ENCODE assay signal across 8 cellular contexts in the genomic region with DNA sequence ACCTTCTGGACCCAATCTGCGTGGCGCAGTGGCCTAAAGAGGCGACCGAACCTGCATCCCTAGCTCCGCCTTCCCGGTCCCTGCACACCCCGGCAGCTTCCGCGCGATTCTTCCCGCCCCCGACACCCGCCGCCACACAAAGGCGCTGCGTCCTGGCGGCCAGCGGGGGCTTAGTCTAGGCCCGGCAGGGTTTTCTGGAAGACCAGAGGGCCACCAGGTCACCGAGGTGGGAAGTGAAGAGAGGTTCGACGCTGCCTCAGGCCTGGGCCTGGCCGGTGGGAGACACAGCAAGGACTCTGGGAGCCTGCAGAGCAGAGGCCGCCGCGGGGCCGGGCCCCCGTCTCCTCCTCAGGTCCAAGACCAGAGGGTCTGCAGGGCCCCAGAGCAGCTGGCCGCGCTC.
A peak's percentile ranks its signal among the peaks of the same experiment; 100 is the strongest.
DNase-seq lines count a peak whose midpoint lies in the region; ATAC-seq and TF ChIP-seq lines count a peak whose summit lies in the region.

No MANE protein-coding gene starts in this region.

- no peak overlapping the region for H2BK120ac ChIP-seq in IMR-90 (ENCODE audit: low read depth, low read length)

- in situ Hi-C loops in IMR-90 (cut with MboI; ENCODE audit: low sequenced_read_pairs), result no loop called here

- peak overlapping the region; percentile 53 for H2AK9ac ChIP-seq in IMR-90 (replicated peaks; ENCODE audit: low read depth, low read length, poor library complexity)

- POLR2A ChIA-PET in BJ (lab: Charles Lee), result interaction anchor here (0.5 kb wide), 1 partner anchor 1888 kb away, joined by 4 read pairs; no protein-coding TSS in a partner anchor
- POLR2A ChIA-PET in IMR-90 (lab: Charles Lee; ENCODE audit: unreplicated experiment), result no interaction called here

- H4K20me1 ChIP-seq in IMR-90 (ENCODE audit: insufficient read depth, low read length), result no peaks in the 10 kb centered on the region

- H2BK20ac ChIP-seq in IMR-90 (ENCODE audit: low read depth, low read length), result no peak overlapping the region

- H2AFZ ChIP-seq in IMR-90 (replicated peaks; ENCODE audit: low read length, poor library complexity), result peak overlapping the region; percentile 78

- no peak overlapping the region for H3K23ac ChIP-seq in IMR-90 (ENCODE audit: low read depth, low read length)

- no peak overlapping the region for H4K91ac ChIP-seq in IMR-90 (ENCODE audit: insufficient read depth, low read depth, low read length)

- no peak overlapping the region for H3K18ac ChIP-seq in IMR-90 (ENCODE audit: low read depth, low read length)

- H3K9me3 ChIP-seq in IMR-90 (ENCODE audit: control insufficient read depth, insufficient read depth, low read length) (no peaks in the 10 kb centered on the region), iPS-15b (ENCODE audit: control insufficient read depth, insufficient read depth, low read length) (no peaks in the 10 kb centered on the region)

- CTCF ChIA-PET in BJ (lab: Yijun Ruan, JAX), result interaction anchor here (1.0 to 2.1 kb wide), 2 partner anchors 15 to 39 kb away, joined by 3 to 13 read pairs; no protein-coding TSS in a partner anchor
- CTCF ChIA-PET in IMR-90 (lab: Yijun Ruan, JAX), result no interaction called here

- H3K36me3 ChIP-seq in BJ (ENCODE audit: control insufficient read depth, insufficient read depth, low read length) (no peaks in the 10 kb centered on the region), IMR-90 (ENCODE audit: control insufficient read depth, insufficient read depth, low read length) (no peaks in the 10 kb centered on the region), iPS-15b (ENCODE audit: control insufficient read depth, insufficient read depth, low read length) (no peaks in the 10 kb centered on the region)

- H3K9me1 ChIP-seq in IMR-90 (ENCODE audit: insufficient read depth, low read length), result no peaks in the 10 kb centered on the region

- DNase-seq in BJ (ENCODE audit: low read depth), result no peak
- no peak for DNase-seq in IMR-90
- peak; percentile 34 for DNase-seq in activated T-helper 9 cell treated with anti-CD3 and anti-CD28 coated beads, Interleukin-2, amount 50 U/mL, for 16 hours (ENCODE audit: low read depth)
- DNase-seq in stimulated activated CD4-positive, alpha-beta T cell treated with anti-CD3 and anti-CD28 coated beads, Interleukin-4, amount 100 ng/mL, for 48 hours (ENCODE audit: low read depth in 2 of 2), result peak; percentile 41 to 52
- DNase-seq in dedifferentiated amniotic fluid mesenchymal stem cell (ENCODE audit: extremely low spot score), result no peak

- no peak overlapping the region for H3K4me2 ChIP-seq in IMR-90 (ENCODE audit: low read depth, low read length)

- no peak for TF ChIP-seq RAD21 in IMR-90 (IDR thresholded peaks at IDR 0.05; ENCODE audit: low read length)

- intact Hi-C loops in IMR-90 (cut with micrococcal nuclease), result no loop called here

- 13% methylated on average over 13 of the region's 30 CpGs; no CpG with 5 or more reads in 1 of the 2 experiments for WGBS in IMR-90 (ENCODE audit: extremely low coverage in 2 of 2, insufficient read length in 1 of 2), 2 experiments

- 0 out of 2 replicates have a peak overlapping the region, but pooled peaks have one; percentile 14 for H3K9ac ChIP-seq in IMR-90 (ENCODE audit: low read depth, low read length)
- H3K9ac ChIP-seq in iPS-15b (ENCODE audit: low read depth, low read length), result no peak overlapping the region

- H3K27me3 ChIP-seq in BJ (ENCODE audit: control insufficient read depth, insufficient read depth, low read length) (peaks cover 5% of the 10 kb centered on the region), IMR-90 (ENCODE audit: control insufficient read depth, insufficient read depth, low read length) (peaks cover 7% of the 10 kb centered on the region), iPS-15b (ENCODE audit: control insufficient read depth, insufficient read depth, low read length) (peaks cover 81% of the 10 kb centered on the region)

- no peak for ATAC-seq in IMR-90 (ENCODE audit: low read depth)
- no peak for ATAC-seq in HG03280 (IDR thresholded peaks at IDR 0.05; ENCODE audit: unreplicated experiment)
- ATAC-seq in HG03135 (IDR thresholded peaks at IDR 0.05; ENCODE audit: unreplicated experiment), result no peak

- no TSS peak for BruUV-seq in IMR-90 (replicated peaks; lab: Mats Ljungman, UMichigan)

- H4K5ac ChIP-seq in IMR-90 (ENCODE audit: low read depth, low read length), result no peak overlapping the region

- H2BK5ac ChIP-seq in IMR-90 (ENCODE audit: low read depth, low read length, poor library complexity, severe bottlenecking), result no peak overlapping the region

- no peak overlapping the region for H3K14ac ChIP-seq in IMR-90 (replicated peaks; ENCODE audit: low read depth, low read length)

- H2BK15ac ChIP-seq in IMR-90 (ENCODE audit: low read depth, low read length), result no peak overlapping the region

- no peak overlapping the region for H4K8ac ChIP-seq in IMR-90 (ENCODE audit: low read depth in 2 of 2, low read length in 2 of 2)

- H2AK5ac ChIP-seq in IMR-90 (ENCODE audit: low read depth, low read length), result no peak overlapping the region

- no peak for TF ChIP-seq POLR2A in IMR-90 (IDR thresholded peaks at IDR 0.05; ENCODE audit: low read depth, low read length)

- no peak overlapping the region for H3K27ac ChIP-seq in IMR-90 (ENCODE audit: insufficient read depth, low read length)

- H3K4ac ChIP-seq in IMR-90 (ENCODE audit: low read depth, low read length), result no peak overlapping the region

- H3K4me1 ChIP-seq in IMR-90 (ENCODE audit: control insufficient read depth, insufficient read depth, low read length) (no peaks in the 10 kb centered on the region), iPS-15b (ENCODE audit: control insufficient read depth, insufficient read depth, low read length) (peaks cover 10% of the 10 kb centered on the region)

- dilution Hi-C loops in IMR-90 (cut with HindIII; ENCODE audit: low sequenced_read_pairs, unreplicated experiment), result no loop called here

- H3K79me1 ChIP-seq in IMR-90 (ENCODE audit: low read depth in 1 of 2, low read length in 2 of 2), result no peaks in the 10 kb centered on the region

- TF ChIP-seq CTCF in BJ (IDR thresholded peaks at IDR 0.05; ENCODE audit: insufficient read depth, low read depth, low read length) (no peak), IMR-90 (conservative IDR thresholded peaks at IDR 0.05; ENCODE audit: low read depth, low read length) (no peak)

- H3K4me3 ChIP-seq in BJ (ENCODE audit: low read depth, low read length) (peak overlapping the region; percentile 35), IMR-90 (ENCODE audit: insufficient read depth, low read depth, low read length) (no peak overlapping the region), iPS-15b (ENCODE audit: low read depth, low read length) (peak overlapping the region; percentile 53)

- no peak overlapping the region for H3K56ac ChIP-seq in IMR-90 (ENCODE audit: extremely low read depth, insufficient read depth, low read length)

TF ChIP-seq in IMR-90, 13 proteins besides CTCF, POLR2A, EP300 and RAD21:
- TF ChIP-seq MAZ (IDR thresholded peaks at IDR 0.05; ENCODE audit: borderline replicate concordance, low read depth, low read length), result no peak
- no peak for TF ChIP-seq SMC3 (IDR thresholded peaks at IDR 0.05; ENCODE audit: low read depth, low read length)
- TF ChIP-seq CEBPB (IDR thresholded peaks at IDR 0.05; ENCODE audit: low read depth, low read length), result no peak
- TF ChIP-seq RFX5 (IDR thresholded peaks at IDR 0.05; ENCODE audit: low read depth, low read length), result no peak
- no peak for TF ChIP-seq BHLHE40 (IDR thresholded peaks at IDR 0.05; ENCODE audit: low read depth, low read length)
- TF ChIP-seq CHD1 (IDR thresholded peaks at IDR 0.05; ENCODE audit: low read depth, low read length), result no peak
- TF ChIP-seq MAFK (IDR thresholded peaks at IDR 0.05; ENCODE audit: low read depth, low read length), result no peak
- TF ChIP-seq, protein P1, sequence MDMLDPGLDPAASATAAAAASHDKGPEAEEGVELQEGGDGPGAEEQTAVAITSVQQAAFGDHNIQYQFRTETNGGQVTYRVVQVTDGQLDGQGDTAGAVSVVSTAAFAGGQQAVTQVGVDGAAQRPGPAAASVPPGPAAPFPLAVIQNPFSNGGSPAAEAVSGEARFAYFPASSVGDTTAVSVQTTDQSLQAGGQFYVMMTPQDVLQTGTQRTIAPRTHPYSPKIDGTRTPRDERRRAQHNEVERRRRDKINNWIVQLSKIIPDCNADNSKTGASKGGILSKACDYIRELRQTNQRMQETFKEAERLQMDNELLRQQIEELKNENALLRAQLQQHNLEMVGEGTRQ (IDR thresholded peaks at IDR 0.05; ENCODE audit: low read depth, low read length), result no peak
- TF ChIP-seq MXI1 (IDR thresholded peaks at IDR 0.05; ENCODE audit: borderline replicate concordance, low read depth, low read length), result no peak
- TF ChIP-seq, protein P2, sequence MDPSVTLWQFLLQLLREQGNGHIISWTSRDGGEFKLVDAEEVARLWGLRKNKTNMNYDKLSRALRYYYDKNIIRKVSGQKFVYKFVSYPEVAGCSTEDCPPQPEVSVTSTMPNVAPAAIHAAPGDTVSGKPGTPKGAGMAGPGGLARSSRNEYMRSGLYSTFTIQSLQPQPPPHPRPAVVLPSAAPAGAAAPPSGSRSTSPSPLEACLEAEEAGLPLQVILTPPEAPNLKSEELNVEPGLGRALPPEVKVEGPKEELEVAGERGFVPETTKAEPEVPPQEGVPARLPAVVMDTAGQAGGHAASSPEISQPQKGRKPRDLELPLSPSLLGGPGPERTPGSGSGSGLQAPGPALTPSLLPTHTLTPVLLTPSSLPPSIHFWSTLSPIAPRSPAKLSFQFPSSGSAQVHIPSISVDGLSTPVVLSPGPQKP (IDR thresholded peaks at IDR 0.05; ENCODE audit: borderline replicate concordance, low read depth, low read length), result no peak
- TF ChIP-seq RCOR1 (IDR thresholded peaks at IDR 0.05; ENCODE audit: insufficient replicate concordance, low read length), result no peak
- no peak for TF ChIP-seq NFE2L2 (IDR thresholded peaks at IDR 0.05; ENCODE audit: low read depth, low read length)
- no peak for TF ChIP-seq FOS (IDR thresholded peaks at IDR 0.05; ENCODE audit: low read depth, low read length)

Comparison
In these comparisons a context has a peak if more than half of its experiments do, and no peak if none do; other contexts are left out.
1. DNase-seq: peak in activated T-helper 9 cell treated with anti-CD3 and anti-CD28 coated beads, Interleukin-2, amount 50 U/mL, for 16 hours (single experiment) and stimulated activated CD4-positive, alpha-beta T cell treated with anti-CD3 and anti-CD28 coated beads, Interleukin-4, amount 100 ng/mL, for 48 hours (2 of 2); none in BJ (single experiment), IMR-90 (single experiment) and dedifferentiated amniotic fluid mesenchymal stem cell (single experiment).